16 cellular contexts compared by ENCODE assay signal in genomic region chr4:141703497-141703896, GRCh38.
"Had no signal": no experiment of that assay in that cellular context is flagged by ENCODE, and none has a peak within 500 bp of the region (broad histone marks: within the 10 kb centered on the region; RNA-seq: fewer than 3 reads in every experiment).

No MANE protein-coding gene starts in this region.

- H3K9me3 Mint-ChIP-seq: activated CD8-positive, alpha-beta T cell treated with anti-CD3 and anti-CD28 coated beads for 36 hours; natural killer cell treated with Interleukin-12 subunit alpha and Interleukin-12 subunit beta and Interleukin-15 and Interleukin-18, amount 100 ng/mL, for 72 hours had no signal

- ATAC-seq: activated CD8-positive, alpha-beta T cell treated with anti-CD3 and anti-CD28 coated beads for 36 hours; natural killer cell treated with Interleukin-12 subunit alpha and Interleukin-12 subunit beta and Interleukin-15 and Interleukin-18, amount 100 ng/mL, for 72 hours; right lobe of liver had no signal

- H3K4me3 ChIP-seq: adrenal gland, coronary artery, esophagus squamous epithelium, right lobe of liver, stomach, thoracic aorta had no signal

- DNase-seq: activated B cell treated with CpG ODN at 0.5 μM for 24 hours; activated CD4-positive, alpha-beta T cell treated with anti-CD3 and anti-CD28 coated beads for 48 hours; activated CD8-positive, alpha-beta T cell treated with anti-CD3 and anti-CD28 coated beads for 36 hours; activated effector memory CD4-positive, alpha-beta T cell treated with anti-CD3 and anti-CD28 coated beads, Interleukin-2, amount 50 U/mL, for 16 hours; activated T-cell treated with anti-CD3 and anti-CD28 coated beads, Interleukin-2, amount 50 U/mL, for 48 hours; adrenal gland; caudate nucleus; esophagus squamous epithelium; head of caudate nucleus; right lobe of liver; stomach had no signal

- H3K27me3 ChIP-seq: adrenal gland, esophagus squamous epithelium, right lobe of liver, stomach had no signal

- H3K4me3 Mint-ChIP-seq: activated B cell treated with CpG ODN at 0.5 μM for 24 hours; activated CD8-positive, alpha-beta T cell treated with anti-CD3 and anti-CD28 coated beads for 36 hours; activated naive CD4-positive, alpha-beta T cell treated with anti-CD3 and anti-CD28 coated beads, Interleukin-2, amount 50 U/mL, for 24 hours; natural killer cell treated with Interleukin-12 subunit alpha and Interleukin-12 subunit beta and Interleukin-15 and Interleukin-18, amount 100 ng/mL, for 72 hours had no signal

- H3K27ac Mint-ChIP-seq: activated B cell treated with CpG ODN at 0.5 μM for 24 hours; activated CD8-positive, alpha-beta T cell treated with anti-CD3 and anti-CD28 coated beads for 36 hours; activated naive CD4-positive, alpha-beta T cell treated with anti-CD3 and anti-CD28 coated beads, Interleukin-2, amount 50 U/mL, for 24 hours; natural killer cell treated with Interleukin-12 subunit alpha and Interleukin-12 subunit beta and Interleukin-15 and Interleukin-18, amount 100 ng/mL, for 72 hours; progenitor cell of endocrine pancreas had no signal

- H3K27me3 Mint-ChIP-seq: activated B cell treated with CpG ODN at 0.5 μM for 24 hours; activated naive CD4-positive, alpha-beta T cell treated with anti-CD3 and anti-CD28 coated beads, Interleukin-2, amount 50 U/mL, for 24 hours; natural killer cell treated with Interleukin-12 subunit alpha and Interleukin-12 subunit beta and Interleukin-15 and Interleukin-18, amount 100 ng/mL, for 72 hours; progenitor cell of endocrine pancreas had no signal

- H3K27ac ChIP-seq: adrenal gland, coronary artery, esophagus squamous epithelium, right lobe of liver, stomach, thoracic aorta had no signal

- H3K4me1 ChIP-seq: adrenal gland, esophagus squamous epithelium, right lobe of liver, stomach had no signal

- H3K9me3 ChIP-seq: adrenal gland, right lobe of liver had no signal

- H3K36me3 ChIP-seq: adrenal gland, esophagus squamous epithelium, right lobe of liver, stomach, thoracic aorta had no signal
